In the genomic region with DNA sequence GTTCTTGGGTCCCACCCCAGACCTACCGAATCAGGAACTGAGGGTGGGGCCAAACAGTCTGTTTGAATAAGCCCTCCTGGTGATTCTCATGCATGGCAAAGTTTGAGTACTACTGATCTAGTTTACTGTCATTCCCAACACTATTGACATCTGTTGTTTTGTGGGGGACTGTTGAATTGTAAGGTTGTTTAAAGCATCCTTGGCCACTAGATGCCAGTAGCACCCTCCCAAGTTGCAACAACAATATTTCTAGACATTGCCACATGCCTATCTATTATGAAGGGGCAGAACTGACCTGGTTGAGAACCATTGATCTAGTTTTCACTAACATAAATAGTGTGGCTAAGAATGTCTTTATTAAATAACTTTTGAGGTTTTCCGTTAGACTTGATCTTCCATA, we compare ENCODE assay signal across 11 cellular contexts. TPM values are rescaled to one million over a fixed set of nuclear protein-coding genes. Genes with fewer than 3 reads are reported as not detected.
DNase-seq lines count a peak whose midpoint lies in the region; ATAC-seq, FAIRE-seq and TF ChIP-seq lines count a peak whose summit lies in the region.
"Had no signal": no experiment of that assay in that cellular context is flagged by ENCODE, and none has a peak within 500 bp of the region (broad histone marks: within the 10 kb centered on the region; RNA-seq: fewer than 3 reads in every experiment).

No MANE protein-coding gene starts in this region.

- peak; percentile 36; the same call in 1 of the 3 replicates for ATAC-seq in HepG2

- 97% methylated on average over 2 of the region's 2 CpGs for WGBS in HepG2 (ENCODE audit: low lambda C conversion rate)
- WGBS in lower leg skin, 2 donors: 70 to 77% methylated on average over 2 of the region's 2 CpGs

- H3K9me3 ChIP-seq in WERI-Rb-1 (ENCODE audit: severe bottlenecking) (no peaks in the 10 kb centered on the region), HepG2 (ENCODE audit: low read length) (no peaks in the 10 kb centered on the region), Peyer's patch (no peaks in the 10 kb centered on the region)

- peak; percentile 2 for DNase-seq in NCI-H2171 treated with DMSO at 0.1 percent for 48 hours (lab: John Stamatoyannopoulos, UW)
- DNase-seq in NCI-H2171 (lab: John Stamatoyannopoulos, UW): no peak
- DNase-seq in GM19239 (ENCODE audit: insufficient read length, low spot score): no peak
- no peak for DNase-seq in WERI-Rb-1
- no peak for DNase-seq in HepG2 (ENCODE audit: low spot score)
- DNase-seq in NCI-H510A (lab: John Stamatoyannopoulos, UW): no peak
- DNase-seq in Peyer's patch: no peak
- DNase-seq in lower leg skin (ENCODE audit: low spot score in 2 of 2): no peak
- DNase-seq: mesenchymal stem cell, NCI-H446, trophoblast cell had no signal

- TF ChIP-seq POLR2A in HepG2 (IDR thresholded peaks at IDR 0.05; ENCODE audit: insufficient read depth in 1 of 2, low read depth in 2 of 2, low read length in 2 of 2) (no peak; a peak in 1 of 4 replicates), Peyer's patch (IDR thresholded peaks at IDR 0.05) (no peak), lower leg skin (IDR thresholded peaks at IDR 0.05) (no peak)

- H3K4me3 ChIP-seq in WERI-Rb-1 (ENCODE audit: low read depth, low read length): no peak overlapping the region
- no peak overlapping the region for H3K4me3 ChIP-seq in HepG2 (replicated peaks in 1 of 3; ENCODE audit: insufficient read depth in 1 of 3, low read depth in 2 of 3, low read length in 3 of 3)
- no peak overlapping the region for H3K4me3 ChIP-seq in Peyer's patch
- no peak overlapping the region for H3K4me3 ChIP-seq in lower leg skin (ENCODE audit: low read depth, poor library complexity, severe bottlenecking)

- H3K4me1 ChIP-seq in HepG2 (ENCODE audit: insufficient read depth, low read length): no peaks in the 10 kb centered on the region
- H3K4me1 ChIP-seq in Peyer's patch: no peaks in the 10 kb centered on the region

- intact Hi-C loops in HepG2 (cut with micrococcal nuclease; ENCODE audit: unreplicated experiment): no loop called here
- intact Hi-C loops in lower leg skin (cut with DNase I; ENCODE audit: low total_unique reads): no loop called here

- H3K27ac ChIP-seq in WERI-Rb-1 (no peak overlapping the region), HepG2 (ENCODE audit: extremely low read length, insufficient read depth, low read length) (no peak overlapping the region), Peyer's patch (no peak overlapping the region)

- H4K20me1 ChIP-seq in HepG2 (ENCODE audit: insufficient read depth, low read length): peaks cover 85% of the 10 kb centered on the region

- H3K36me3 ChIP-seq in WERI-Rb-1 (peaks cover 26% of the 10 kb centered on the region), HepG2 (replicated peaks in 1 of 2; ENCODE audit: control insufficient read depth in 1 of 2, insufficient read depth in 2 of 2, low read length in 2 of 2) (peaks cover 5 to 55% of the 10 kb centered on the region in 2 experiments), Peyer's patch (peaks cover 0 to 69% (median 0%) of the 10 kb centered on the region in 3 donors)

- no peak for TF ChIP-seq RAD21 in HepG2 (CRISPR knock-in tag; IDR thresholded peaks at IDR 0.05)

- peak; percentile 20; the same call in 1 of the 2 replicates for TF ChIP-seq CTCF in WERI-Rb-1 (IDR thresholded peaks at IDR 0.05; ENCODE audit: low read depth, low read length)
- TF ChIP-seq CTCF in HepG2 (CRISPR knock-in tag; IDR thresholded peaks at IDR 0.05): no peak
- no peak for TF ChIP-seq CTCF in Peyer's patch (IDR thresholded peaks at IDR 0.05)
- no peak for TF ChIP-seq CTCF in lower leg skin (IDR thresholded peaks at IDR 0.05)

- H2AFZ ChIP-seq in HepG2 (ENCODE audit: low read length): no peak overlapping the region

- POLR2A ChIA-PET in HepG2 (lab: Yijun Ruan, JAX): no interaction called here

- CTCF ChIA-PET in HepG2 (lab: Yijun Ruan, JAX; ENCODE audit: low intra/inter-chr PET ratio, low total read pairs): no interaction called here

- no peaks in the 10 kb centered on the region for H3K27me3 ChIP-seq in WERI-Rb-1 (ENCODE audit: insufficient read depth, low read depth, severe bottlenecking)
- H3K27me3 ChIP-seq in HepG2 (ENCODE audit: control insufficient read depth in 1 of 2, insufficient read depth in 2 of 2, low read length in 2 of 2): no peaks in the 10 kb centered on the region
- no peaks in the 10 kb centered on the region for H3K27me3 ChIP-seq in Peyer's patch

- no TSS peak for BruUV-seq in HepG2 (replicated peaks; lab: Mats Ljungman, UMichigan)

- in situ Hi-C loops in HepG2 (cut with HindIII; ENCODE audit: extremely low pct_ligation_motif_present, low pct_unique_long_range_greater_than_20kb): loop anchor here (25.0 kb wide), 1 partner anchor 212 kb away; a partner anchor contains a TSS

- H3K9ac ChIP-seq in HepG2 (ENCODE audit: insufficient read depth, low read depth, low read length): no peak overlapping the region

- H3K79me2 ChIP-seq in HepG2 (ENCODE audit: insufficient read depth, low read length): peaks cover 10% of the 10 kb centered on the region

- TF ChIP-seq EP300 in HepG2 (IDR thresholded peaks at IDR 0.05; ENCODE audit: low read depth in 2 of 2, low read length in 2 of 2): no peak
- TF ChIP-seq EP300 in HepG2 (CRISPR knock-in tag; IDR thresholded peaks at IDR 0.05; ENCODE audit: borderline replicate concordance): no peak

- H3K4me2 ChIP-seq in HepG2 (ENCODE audit: low read depth, low read length): no peak overlapping the region

- FAIRE-seq in GM19239 (lab: Jason Lieb, UNC) (peak; percentile 79), HepG2 (lab: Jason Lieb, UNC) (peak; percentile 18)

TF ChIP-seq in HepG2, 621 proteins besides CTCF, POLR2A, EP300 and RAD21:
- TF ChIP-seq ZFP36L2 (CRISPR knock-in tag; IDR thresholded peaks at IDR 0.05) (no peak), RBFOX2 (IDR thresholded peaks at IDR 0.05; ENCODE audit: low read depth, low read length) (peak; percentile 28; the same call in 1 of the 2 replicates)

RNA-seq across cellular contexts. Expression of a gene that starts 15.1 kb away (rescaled TPM):
- total RNA-seq in HepG2 (2016; rRNA removed; fragmentation: Illumina TruSeq; extraction: Trizol): 15.2 and 25.1 TPM in 2 replicates
- 2.0 and 2.2 TPM in 2 replicates for total RNA-seq in HepG2 (2016; cell fraction: cytosol; rRNA removed; fragmentation: Illumina TruSeq; extraction: Trizol; ENCODE audit: low read depth)
- 15.4 and 26.1 TPM in 2 replicates for total RNA-seq in HepG2 (2016; cell fraction: insoluble cytoplasmic fraction; rRNA removed; fragmentation: Illumina TruSeq; extraction: Trizol)
- total RNA-seq in HepG2 (2016; cell fraction: membrane; rRNA removed; fragmentation: Illumina TruSeq; extraction: Trizol): 8.9 and 10.4 TPM in 2 replicates
- 8.0 and 9.0 TPM in 2 replicates for total RNA-seq in HepG2 (2016; cell fraction: nucleus; rRNA removed; fragmentation: Illumina TruSeq; extraction: Trizol)
- polyA plus RNA-seq in HepG2 (2011; rRNA removed): 5.3 and 10.8 TPM in 2 replicates
- 5.0 and 5.9 TPM in 2 replicates for polyA plus RNA-seq in HepG2 (2011; cell fraction: cytosol; rRNA removed)
- 1.5 and 1.8 TPM in 2 replicates for polyA plus RNA-seq in HepG2 (2011; cell fraction: nucleus; rRNA removed)
- 8.5 and 12.2 TPM in 2 replicates for polyA plus RNA-seq in HepG2 (2012)
- 2.8 and 3.0 TPM in 2 replicates for polyA plus RNA-seq in HepG2 (2016; cell fraction: cytosol; fragmentation: Illumina TruSeq; extraction: Trizol; ENCODE audit: low read depth)
- polyA plus RNA-seq in HepG2 (2016; cell fraction: insoluble cytoplasmic fraction; fragmentation: Illumina TruSeq; extraction: Trizol; ENCODE audit: low read depth): 36.6 and 41.8 TPM in 2 replicates
- 10.7 and 11.1 TPM in 2 replicates for polyA plus RNA-seq in HepG2 (2016; cell fraction: membrane; fragmentation: Illumina TruSeq; extraction: Trizol; ENCODE audit: low read depth)
- polyA plus RNA-seq in HepG2 (2016; cell fraction: nucleus; fragmentation: Illumina TruSeq; extraction: Trizol; ENCODE audit: insufficient read depth, low read depth): 10.7 and 12.0 TPM in 2 replicates
- 4.4 and 25.9 TPM in 2 replicates for polyA minus RNA-seq in HepG2 (2011; rRNA and poly(A)+ RNA removed; ENCODE audit: low replicate concordance)
- polyA minus RNA-seq in HepG2 (2011; cell fraction: cytosol; rRNA and poly(A)+ RNA removed): 5.2 and 6.2 TPM in 2 replicates
- 4.0 and 4.7 TPM in 2 replicates for polyA minus RNA-seq in HepG2 (2011; cell fraction: nucleus; rRNA and poly(A)+ RNA removed)
- total RNA-seq in Peyer's patch: 10 to 100 TPM in 1 of 4 donors, 1 to 10 TPM in 3; 3.1 to 14.9 (median 6.3) TPM
- 10 to 100 TPM in 2 of 4 donors, 1 to 10 TPM in 2; 5.6 to 12.2 (median 8.4) TPM for total RNA-seq in lower leg skin

RNA-seq across cellular contexts. Expression of a gene that starts 20.3 kb away (rescaled TPM):
- total RNA-seq in HepG2 (2016; rRNA removed; fragmentation: Illumina TruSeq; extraction: Trizol): 325 and 530 TPM in 2 replicates
- total RNA-seq in HepG2 (2016; cell fraction: cytosol; rRNA removed; fragmentation: Illumina TruSeq; extraction: Trizol; ENCODE audit: low read depth): 13.3 and 14.1 TPM in 2 replicates
- 320 and 521 TPM in 2 replicates for total RNA-seq in HepG2 (2016; cell fraction: insoluble cytoplasmic fraction; rRNA removed; fragmentation: Illumina TruSeq; extraction: Trizol)
- 33.6 and 34.6 TPM in 2 replicates for total RNA-seq in HepG2 (2016; cell fraction: membrane; rRNA removed; fragmentation: Illumina TruSeq; extraction: Trizol)
- total RNA-seq in HepG2 (2016; cell fraction: nucleus; rRNA removed; fragmentation: Illumina TruSeq; extraction: Trizol): 136 and 146 TPM in 2 replicates
- 902 and 1,274 TPM in 2 replicates for polyA plus RNA-seq in HepG2 (2011; rRNA removed)
- polyA plus RNA-seq in HepG2 (2011; cell fraction: cytosol; rRNA removed): 752 and 913 TPM in 2 replicates
- 269 and 326 TPM in 2 replicates for polyA plus RNA-seq in HepG2 (2011; cell fraction: nucleus; rRNA removed)
- polyA plus RNA-seq in HepG2 (2012): 730 and 1,051 TPM in 2 replicates
- polyA plus RNA-seq in HepG2 (2016; cell fraction: cytosol; fragmentation: Illumina TruSeq; extraction: Trizol; ENCODE audit: low read depth): 14.8 and 15.2 TPM in 2 replicates
- polyA plus RNA-seq in HepG2 (2016; cell fraction: insoluble cytoplasmic fraction; fragmentation: Illumina TruSeq; extraction: Trizol; ENCODE audit: low read depth): 442 TPM in 2 replicates
- polyA plus RNA-seq in HepG2 (2016; cell fraction: membrane; fragmentation: Illumina TruSeq; extraction: Trizol; ENCODE audit: low read depth): 26.4 and 26.9 TPM in 2 replicates
- 142 and 152 TPM in 2 replicates for polyA plus RNA-seq in HepG2 (2016; cell fraction: nucleus; fragmentation: Illumina TruSeq; extraction: Trizol; ENCODE audit: insufficient read depth, low read depth)
- polyA minus RNA-seq in HepG2 (2011; rRNA and poly(A)+ RNA removed; ENCODE audit: low replicate concordance): 641 and 757 TPM in 2 replicates
- 413 and 420 TPM in 2 replicates for polyA minus RNA-seq in HepG2 (2011; cell fraction: cytosol; rRNA and poly(A)+ RNA removed)
- 283 and 304 TPM in 2 replicates for polyA minus RNA-seq in HepG2 (2011; cell fraction: nucleus; rRNA and poly(A)+ RNA removed)
- total RNA-seq in Peyer's patch: 100 to 1,000 TPM; 120 to 260 (median 215) TPM
- total RNA-seq in lower leg skin: 100 to 1,000 TPM; 151 to 246 (median 179) TPM
